In the genomic region with DNA sequence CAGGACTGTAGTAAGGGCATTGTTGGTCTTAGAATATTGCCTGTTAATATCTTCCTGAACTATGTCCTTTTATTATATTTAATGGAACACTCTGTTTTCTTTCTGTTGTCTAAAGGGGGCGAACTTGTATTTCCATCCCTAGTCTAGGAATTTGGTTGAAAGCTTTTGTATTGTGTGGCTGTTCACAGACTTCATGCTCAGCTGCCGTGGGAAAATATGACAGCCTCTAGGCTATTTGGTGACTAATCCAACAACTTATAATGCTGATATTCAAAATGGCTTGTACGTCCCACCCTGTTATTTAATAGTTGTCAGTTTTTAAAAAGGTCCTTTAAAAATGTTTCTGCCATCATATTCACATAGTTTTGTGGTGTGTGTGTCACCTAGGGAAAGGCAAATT, we compare ENCODE assay signal across 10 cellular contexts.
A peak's percentile ranks its signal among the peaks of the same experiment; 100 is the strongest.
DNase-seq lines count a peak whose midpoint lies in the region; ATAC-seq and TF ChIP-seq lines count a peak whose summit lies in the region.
"Had no signal": no experiment of that assay in that cellular context is flagged by ENCODE, and none has a peak within 500 bp of the region (broad histone marks: within the 10 kb centered on the region; RNA-seq: fewer than 3 reads in every experiment).

No MANE protein-coding gene starts in this region.

- H3K4me3 Mint-ChIP-seq in nephron: no peak overlapping the region
- H3K4me3 Mint-ChIP-seq: activated CD8-positive, alpha-beta memory T cell treated with anti-CD3 and anti-CD28 coated beads, Interleukin-2, amount 10 ng/mL, durations not matched to agents 7 days and 5 days had no signal

- no peak for ATAC-seq in HG02852 (IDR thresholded peaks at IDR 0.05; ENCODE audit: unreplicated experiment)
- ATAC-seq: activated CD8-positive, alpha-beta memory T cell treated with anti-CD3 and anti-CD28 coated beads, Interleukin-2, amount 10 ng/mL, durations not matched to agents 7 days and 5 days had no signal

- no peak overlapping the region for H3K27ac ChIP-seq in C4-2B

- DNase-seq in NCI-H460 (ENCODE audit: extremely low read depth, low read depth): peak; percentile 16
- no peak for DNase-seq in epithelial cell of proximal tubule (ENCODE audit: low read depth)
- no peak for DNase-seq in NOMO-1 treated with dmso at 0.1 percent for 144 hours (lab: John Stamatoyannopoulos, UW; ENCODE audit: unreplicated experiment)
- DNase-seq in NCI-H2081 treated with DMSO at 0.1 percent for 48 hours (lab: John Stamatoyannopoulos, UW): no peak
- DNase-seq in DMS53 (lab: John Stamatoyannopoulos, UW): no peak
- DNase-seq: activated CD8-positive, alpha-beta memory T cell treated with anti-CD3 and anti-CD28 coated beads, Interleukin-2, amount 10 ng/mL, durations not matched to agents 7 days and 5 days; NCI-H2171 treated with DMSO at 0.1 percent for 48 hours had no signal

- no peak overlapping the region for H3K4me3 ChIP-seq in epithelial cell of proximal tubule (ENCODE audit: low read depth, low read length)

- H3K4me1 Mint-ChIP-seq in nephron: peaks cover 51% of the 10 kb centered on the region

- H3K9me3 Mint-ChIP-seq in nephron: no peaks in the 10 kb centered on the region

- TF ChIP-seq CTCF in C4-2B (conservative IDR thresholded peaks at IDR 0.05) (peak; percentile 20), epithelial cell of proximal tubule (conservative IDR thresholded peaks at IDR 0.05; ENCODE audit: low read depth, low read length) (peak; percentile 41), nephron (IDR thresholded peaks at IDR 0.05; ENCODE audit: unreplicated experiment in 3 of 3) (peak; percentile 25 to 32 (median 28))

- peak overlapping the region; percentile 58 to 81 (median 75) for H3K27ac Mint-ChIP-seq in nephron
- H3K27ac Mint-ChIP-seq: activated CD8-positive, alpha-beta memory T cell treated with anti-CD3 and anti-CD28 coated beads, Interleukin-2, amount 10 ng/mL, durations not matched to agents 7 days and 5 days had no signal

- H3K27me3 Mint-ChIP-seq in nephron (ENCODE audit: low read depth): no peaks in the 10 kb centered on the region
- H3K27me3 Mint-ChIP-seq: activated CD8-positive, alpha-beta memory T cell treated with anti-CD3 and anti-CD28 coated beads, Interleukin-2, amount 10 ng/mL, durations not matched to agents 7 days and 5 days had no signal

- H3K36me3 Mint-ChIP-seq in nephron (ENCODE audit: low read depth): peaks cover 18% of the 10 kb centered on the region
